Comparison of ENCODE assay signal across 8 cellular contexts in genomic region chr12:56221757-56222530, GRCh38. TPM values are rescaled to one million over a fixed set of nuclear protein-coding genes. Genes with fewer than 3 reads are reported as not detected.
DNase-seq lines count a peak whose midpoint lies in the region; ATAC-seq, FAIRE-seq and TF ChIP-seq lines count a peak whose summit lies in the region.

Gene RNF41 (minus strand): TSS chr12:56221922. CDS start chr12:56214047, 7,875 bp downstream.

- H3K4me1 ChIP-seq in psoas muscle: peaks cover 40% of the 10 kb centered on the region

- ATAC-seq in GM18498 (IDR thresholded peaks at IDR 0.05; ENCODE audit: unreplicated experiment) (peak; percentile 79), HG02938 (IDR thresholded peaks at IDR 0.05; ENCODE audit: unreplicated experiment) (peak; percentile 80), left ventricle myocardium superior (peak; percentile 90), psoas muscle (peak; percentile 85 to 88 (median 86))

- WGBS in psoas muscle, 3 donors: 0 to 1% (median 1%) methylated on average over 41 to 42 of the region's 42 CpGs

- no peaks in the 10 kb centered on the region for H3K27me3 ChIP-seq in psoas muscle (ENCODE audit: insufficient read depth in 3 of 3, low read length in 2 of 3)

- peak; percentile 78 for FAIRE-seq in urothelium cell line (lab: Jason Lieb, UNC)

- peak; percentile 95 to 97 for DNase-seq in NCI-H187 (lab: John Stamatoyannopoulos, UW)
- DNase-seq in T-helper 2 cell: peak; percentile 78 to 93 (median 88)
- DNase-seq in left ventricle myocardium superior: peak; percentile 98
- DNase-seq in psoas muscle: peak; percentile 97 to 98
- DNase-seq in urothelium cell line (ENCODE audit: low spot score): peak; percentile 98

- peak; percentile 17 for TF ChIP-seq CTCF in psoas muscle (IDR thresholded peaks at IDR 0.05)

- H3K36me3 ChIP-seq in psoas muscle (ENCODE audit: insufficient read depth in 1 of 2, low read depth in 1 of 2): peaks cover 0 to 15% of the 10 kb centered on the region in 2 donors

- H3K9me3 ChIP-seq in psoas muscle: no peaks in the 10 kb centered on the region

- peak within 1 kb of the TSS; percentile 73 for H3K4me3 ChIP-seq in psoas muscle

- intact Hi-C loops in left ventricle myocardium superior (cut with micrococcal nuclease) (no loop called here), psoas muscle (cut with DNase I) (loop anchor here (2.0 to 5.0 kb wide), 4 partner anchors 35 to 105 kb away; partner anchors contain the start of genes ANKRD52 (in 1 of the 2), RPL41 (in 1 of the 2), SMARCC2 (in 1 of the 2) and ZC3H10 (in 1 of the 2))

- H3K27ac ChIP-seq in angular gyrus (ENCODE audit: low read depth, low read length) (peak within 1 kb of the TSS; percentile 99), psoas muscle (peak within 1 kb of the TSS; percentile 96)

RNA-seq across cellular contexts. Expression of gene RNF41, which starts in this region (rescaled TPM):
- total RNA-seq in left ventricle myocardium superior (55.3 TPM), psoas muscle (10 to 100 TPM; 22.4 to 41.7 (median 34.8) TPM)
- polyA plus RNA-seq in psoas muscle: 10 to 100 TPM; 21.9 to 54.9 (median 22.9) TPM

Comparison
In these comparisons a context has a peak if more than half of its experiments do, and no peak if none do; other contexts are left out.
1. Peak in every context shown above with its lines: DNase-seq, ATAC-seq, H3K4me3 ChIP-seq and H3K27ac ChIP-seq.